35 cellular contexts compared by ENCODE assay signal in genomic region chr16:49851468-49851787, GRCh38. TPM values are rescaled to one million over a fixed set of nuclear protein-coding genes. Genes with fewer than 3 reads are reported as not detected.
DNase-seq lines count a peak whose midpoint lies in the region; ATAC-seq, FAIRE-seq and TF ChIP-seq lines count a peak whose summit lies in the region.
"Had no signal": no experiment of that assay in that cellular context is flagged by ENCODE, and none has a peak within 500 bp of the region (broad histone marks: within the 10 kb centered on the region; RNA-seq: fewer than 3 reads in every experiment).

No MANE protein-coding gene starts in this region.

- H3K36me3 Mint-ChIP-seq in type B pancreatic cell = peaks cover 9% of the 10 kb centered on the region
- H3K36me3 Mint-ChIP-seq: activated naive CD8-positive, alpha-beta T cell treated with anti-CD3 and anti-CD28 coated beads, Interleukin-2, amount 10 ng/mL, durations not matched to agents 7 days and 5 days had no signal

- H3K79me2 ChIP-seq in H1 (ENCODE audit: control insufficient read depth in 1 of 2, insufficient read depth in 2 of 2, low read length in 2 of 2) = peaks cover 20 to 83% of the 10 kb centered on the region in 2 experiments

- no peak overlapping the region for H2AK5ac ChIP-seq in H1 (ENCODE audit: low read depth, low read length)

- TF ChIP-seq CTCF in H1 (IDR thresholded peaks at IDR 0.05; ENCODE audit: control extremely low read depth in 1 of 3, insufficient read depth in 1 of 3, low read depth in 1 of 3, low read length in 3 of 3) = no peak
- TF ChIP-seq CTCF in mucosa of descending colon (IDR thresholded peaks at IDR 0.05) = no peak
- no peak for TF ChIP-seq CTCF in type B pancreatic cell (conservative IDR thresholded peaks at IDR 0.05)
- no peak for TF ChIP-seq CTCF in ascending aorta (IDR thresholded peaks at IDR 0.05)

- H4K5ac ChIP-seq in H1 (ENCODE audit: insufficient read length, low read depth, low read length) = no peak overlapping the region

- TF ChIP-seq EP300 in H1 (IDR thresholded peaks at IDR 0.05; ENCODE audit: borderline replicate concordance in 1 of 2, low read depth in 2 of 2, low read length in 2 of 2) = no peak

- ATAC-seq in mucosa of descending colon = peak; percentile 27
- no peak for ATAC-seq in HG03159 (IDR thresholded peaks at IDR 0.05; ENCODE audit: unreplicated experiment)
- ATAC-seq: foreskin keratinocyte, K562, PC-3, right lobe of liver had no signal

- H4K8ac ChIP-seq in H1 (ENCODE audit: extremely low read depth, insufficient read depth, low read length) = no peak overlapping the region

- no peak overlapping the region for H3K4me3 ChIP-seq in H1 (ENCODE audit: extremely low read depth in 1 of 4, insufficient read depth in 2 of 4, low read depth in 3 of 4, low read length in 4 of 4)
- H3K4me3 ChIP-seq in mucosa of descending colon = no peak overlapping the region
- H3K4me3 ChIP-seq in ascending aorta = no peak overlapping the region
- H3K4me3 ChIP-seq: esophagus squamous epithelium, K562, right lobe of liver, stomach, thyroid gland had no signal

- CTCF ChIA-PET in H1 (lab: Charles Lee; ENCODE audit: partially characterized antibody) = interaction anchor here (1.1 to 3.6 kb wide), 3 partner anchors 11 to 131 kb away, joined by 3 to 13 read pairs (median 3); no protein-coding TSS in a partner anchor

- H3K27ac ChIP-seq in H1 (ENCODE audit: low read depth, low read length) (no peak overlapping the region), ascending aorta (no peak overlapping the region)
- H3K27ac ChIP-seq: esophagus squamous epithelium, foreskin keratinocyte, right lobe of liver, thyroid gland had no signal

- no peak overlapping the region for H3K27ac Mint-ChIP-seq in type B pancreatic cell
- H3K27ac Mint-ChIP-seq: activated B cell treated with CpG ODN at 0.5 μM for 24 hours; activated CD4-positive, alpha-beta T cell treated with anti-CD3 and anti-CD28 coated beads, Interleukin-2, amount 10 ng/mL, durations not matched to agents 7 days and 5 days; activated naive CD8-positive, alpha-beta T cell treated with anti-CD3 and anti-CD28 coated beads, Interleukin-2, amount 10 ng/mL, durations not matched to agents 7 days and 5 days; dendritic cell treated with granulocyte-macrophage colony-stimulating factor and Interleukin-4, amounts not matched to agents 40 ng/mL and 50 ng/mL, for 4 days; endodermal cell; T-helper 1 cell treated with Interleukin-12 subunit alpha and Interleukin-12 subunit beta and Interleukin-4 antibody, amounts not matched to agents 30 μg/mL and 1 μg/mL, for 36 hours had no signal

- H4K20me1 ChIP-seq in H1 (replicated peaks in 1 of 2; ENCODE audit: control insufficient read depth in 1 of 2, insufficient read depth in 2 of 2, low read length in 2 of 2) = peaks cover 32 to 34% of the 10 kb centered on the region in 2 experiments

- no peak overlapping the region for H3K56ac ChIP-seq in H1 (replicated peaks; ENCODE audit: insufficient read length, low read depth, low read length)

- TF ChIP-seq POLR2A in H1 (IDR thresholded peaks at IDR 0.05; ENCODE audit: control extremely low read depth in 1 of 2, low read depth in 2 of 2, low read length in 2 of 2) = no peak

- intact Hi-C loops in mucosa of descending colon (cut with DNase I, micrococcal nuclease) (no loop called here), ascending aorta (cut with DNase I) (loop anchor here (10.0 kb wide), 2 partner anchors 953 to 1237 kb away; partner anchors contain the start of gene N4BP1)

- no peak overlapping the region for H3K4ac ChIP-seq in H1 (replicated peaks; ENCODE audit: insufficient read length, low read depth, low read length)

- no peak overlapping the region for H3K14ac ChIP-seq in H1 (ENCODE audit: insufficient read length)

- H3K18ac ChIP-seq in H1 (ENCODE audit: extremely low read depth, low read length) = no peak overlapping the region

- peak; percentile 37 for DNase-seq in NCI-H69 (lab: John Stamatoyannopoulos, UW)
- no peak for DNase-seq in H1 (ENCODE audit: low read depth in 1 of 2, low spot score in 2 of 2)
- DNase-seq in mucosa of descending colon = peak in 1 of 3 donors; percentile 55
- no peak for DNase-seq in type B pancreatic cell (ENCODE audit: extremely low spot score, unreplicated experiment)
- DNase-seq in ascending aorta (ENCODE audit: low spot score in 2 of 2) = no peak
- no peak for DNase-seq in dedifferentiated amniotic fluid mesenchymal stem cell (ENCODE audit: extremely low spot score)
- DNase-seq: activated B cell treated with CpG ODN at 0.5 μM for 24 hours; activated CD4-positive, alpha-beta T cell treated with anti-CD3 and anti-CD28 coated beads, Interleukin-2, amount 10 ng/mL, durations not matched to agents 7 days and 5 days; activated effector memory CD4-positive, alpha-beta T cell treated with anti-CD3 and anti-CD28 coated beads, Interleukin-2, amount 50 U/mL, for 16 hours; activated naive CD8-positive, alpha-beta T cell treated with anti-CD3 and anti-CD28 coated beads, Interleukin-2, amount 10 ng/mL, durations not matched to agents 7 days and 5 days; activated T-cell treated with anti-CD3 and anti-CD28 coated beads, Interleukin-2, amount 50 U/mL, for 1 hour; C1 segment of cervical spinal cord; central memory CD4-positive, alpha-beta T cell; DMS153; endodermal cell; esophagus squamous epithelium; foreskin keratinocyte; mammary epithelial cell; NCI-H1092; NCI-H1694 treated with DMSO at 0.1 percent for 48 hours; NCI-H2171; PC-3; right lobe of liver; SK-N-SH; stomach; thyroid gland had no signal

- H3K9me3 Mint-ChIP-seq in type B pancreatic cell = no peaks in the 10 kb centered on the region
- H3K9me3 Mint-ChIP-seq: activated B cell treated with CpG ODN at 0.5 μM for 24 hours; activated CD4-positive, alpha-beta T cell treated with anti-CD3 and anti-CD28 coated beads, Interleukin-2, amount 10 ng/mL, durations not matched to agents 7 days and 5 days; activated naive CD8-positive, alpha-beta T cell treated with anti-CD3 and anti-CD28 coated beads, Interleukin-2, amount 10 ng/mL, durations not matched to agents 7 days and 5 days; dendritic cell treated with granulocyte-macrophage colony-stimulating factor and Interleukin-4, amounts not matched to agents 40 ng/mL and 50 ng/mL, for 4 days; endodermal cell; T-helper 1 cell treated with Interleukin-12 subunit alpha and Interleukin-12 subunit beta and Interleukin-4 antibody, amounts not matched to agents 30 μg/mL and 1 μg/mL, for 36 hours had no signal

- peak overlapping the region in 1 of 2 experiments; percentile 36; a peak in 2 of 4 replicates for H3K4me2 ChIP-seq in H1 (ENCODE audit: insufficient read depth in 1 of 2, low read depth in 2 of 2, low read length in 2 of 2)
- H3K4me2 ChIP-seq: SK-N-SH had no signal

- H2AFZ ChIP-seq in H1 (ENCODE audit: low read length) = no peak overlapping the region

- H3K4me3 Mint-ChIP-seq in type B pancreatic cell = peak overlapping the region; percentile 86
- H3K4me3 Mint-ChIP-seq: activated B cell treated with CpG ODN at 0.5 μM for 24 hours; activated CD4-positive, alpha-beta T cell treated with anti-CD3 and anti-CD28 coated beads, Interleukin-2, amount 10 ng/mL, durations not matched to agents 7 days and 5 days; activated naive CD8-positive, alpha-beta T cell treated with anti-CD3 and anti-CD28 coated beads, Interleukin-2, amount 10 ng/mL, durations not matched to agents 7 days and 5 days; dendritic cell treated with granulocyte-macrophage colony-stimulating factor and Interleukin-4, amounts not matched to agents 40 ng/mL and 50 ng/mL, for 4 days; T-helper 1 cell treated with Interleukin-12 subunit alpha and Interleukin-12 subunit beta and Interleukin-4 antibody, amounts not matched to agents 30 μg/mL and 1 μg/mL, for 36 hours had no signal

- H3K23ac ChIP-seq in H1 (ENCODE audit: insufficient read length) = no peak overlapping the region

- TF ChIP-seq RAD21 in H1 (IDR thresholded peaks at IDR 0.05 in 1 of 2, conservative IDR thresholded peaks at IDR 0.05 in 1 of 2; ENCODE audit: low read depth in 2 of 2, low read length in 2 of 2) = no peak

- H2BK120ac ChIP-seq in H1 (replicated peaks; ENCODE audit: low read depth, low read length) = no peak overlapping the region

- 75% methylated on average over 5 of the region's 5 CpGs; no CpG with 5 or more reads in 1 of the 2 experiments for WGBS in H1 (ENCODE audit: extremely low coverage in 1 of 2, insufficient coverage in 1 of 2, insufficient read length in 1 of 2, insufficient replicate concordance in 2 of 2, low coverage in 1 of 2, low lambda C conversion rate in 2 of 2, missing lambda C conversion rate in 1 of 2), 2 experiments

- H3K79me1 ChIP-seq in H1 (ENCODE audit: low read depth, low read length) = peaks cover 23% of the 10 kb centered on the region

- no peak overlapping the region for H3K9ac ChIP-seq in H1 (replicated peaks in 1 of 4; ENCODE audit: extremely low read depth in 1 of 4, low read depth in 3 of 4, low read length in 3 of 4)
- H3K9ac ChIP-seq: SK-N-SH had no signal

- peaks cover 8% of the 10 kb centered on the region for H3K27me3 Mint-ChIP-seq in type B pancreatic cell
- H3K27me3 Mint-ChIP-seq: progenitor cell of endocrine pancreas had no signal

- FAIRE-seq in H1 (lab: Jason Lieb, UNC) = peak; percentile 24
- FAIRE-seq: GM12892, K562 had no signal

- H3K4me1 ChIP-seq in H1 (replicated peaks in 1 of 4; ENCODE audit: control insufficient read depth in 3 of 4, insufficient read depth in 4 of 4, low read length in 3 of 4) (peaks cover 14 to 38% (median 29%) of the 10 kb centered on the region in 4 experiments), mucosa of descending colon (ENCODE audit: low read depth) (peaks cover 30% of the 10 kb centered on the region), ascending aorta (peaks cover 0 to 8% of the 10 kb centered on the region in 2 donors)
- H3K4me1 ChIP-seq: foreskin keratinocyte, right lobe of liver had no signal

- no peaks in the 10 kb centered on the region for H3K9me3 ChIP-seq in H1 (ENCODE audit: insufficient read depth in 2 of 2, low read depth in 1 of 2, low read length in 1 of 2)
- no peaks in the 10 kb centered on the region for H3K9me3 ChIP-seq in mucosa of descending colon
- no peaks in the 10 kb centered on the region for H3K9me3 ChIP-seq in ascending aorta
- H3K9me3 ChIP-seq: esophagus squamous epithelium, right lobe of liver, SK-N-SH, stomach, thyroid gland had no signal

- H4K91ac ChIP-seq in H1 (replicated peaks; ENCODE audit: insufficient read length, low read length) = no peak overlapping the region

- no peak overlapping the region for H2BK5ac ChIP-seq in H1 (ENCODE audit: low read depth, low read length)

- peaks cover 67% of the 10 kb centered on the region for H3K4me1 Mint-ChIP-seq in type B pancreatic cell (ENCODE audit: unreplicated experiment)

- POLR2A ChIA-PET in H1 (lab: Charles Lee; ENCODE audit: partially characterized antibody) = interaction anchor here (1.1 to 1.5 kb wide), 4 partner anchors 7 to 77 kb away, joined by 3 to 4 read pairs (median 3); no protein-coding TSS in a partner anchor

- peaks cover 6% of the 10 kb centered on the region; the same call in 1 of the 2 replicates for H3K23me2 ChIP-seq in H1 (ENCODE audit: low read depth, low read length)

- H2BK15ac ChIP-seq in H1 (ENCODE audit: low read length) = no peak overlapping the region

- H2BK20ac ChIP-seq in H1 (ENCODE audit: low read length) = no peak overlapping the region

- no peaks in the 10 kb centered on the region for H3K27me3 ChIP-seq in H1 (replicated peaks in 1 of 4; ENCODE audit: control insufficient read depth in 3 of 4, extremely low read depth in 1 of 4, insufficient read depth in 3 of 4, low read length in 3 of 4)
- no peaks in the 10 kb centered on the region for H3K27me3 ChIP-seq in ascending aorta
- H3K27me3 ChIP-seq: right lobe of liver, thyroid gland had no signal

- no peaks in the 10 kb centered on the region for H3K36me3 ChIP-seq in H1 (ENCODE audit: control insufficient read depth in 2 of 4, insufficient read depth in 4 of 4, low read length in 3 of 4)
- H3K36me3 ChIP-seq in mucosa of descending colon (ENCODE audit: low read depth) = no peaks in the 10 kb centered on the region
- no peaks in the 10 kb centered on the region for H3K36me3 ChIP-seq in ascending aorta
- H3K36me3 ChIP-seq: esophagus squamous epithelium, right lobe of liver, stomach, thyroid gland had no signal

- H2BK12ac ChIP-seq in H1 (ENCODE audit: low read depth, low read length) = no peak overlapping the region

RNA-seq across cellular contexts. Expression of gene ZNF423, which starts 4.5 kb away (rescaled TPM):
- total RNA-seq in H1 (2021; fragmentation: NEBNext Ultra II Directional; extraction: Animal tissue kit (Norgen Biotek cat#: 25700)) = 52.3 and 55.0 TPM in 2 replicates
- 38.2 and 41.2 TPM in 2 replicates for polyA plus RNA-seq in H1 (2011; rRNA removed)
- 21.9 TPM for polyA plus RNA-seq in H1 (2011; cell fraction: cytosol; rRNA removed)
- 39.6 TPM for polyA plus RNA-seq in H1 (2011; cell fraction: nucleus; rRNA removed)
- polyA plus RNA-seq in H1 (2012, experiment 1 of 2) = 39.6 to 51.6 TPM (median 48.3 TPM) in 4 replicates
- 33.1 TPM for polyA plus RNA-seq in H1 (2012, experiment 2 of 2)
- 24.8 TPM for polyA plus RNA-seq in H1 (2013, experiment 1 of 2)
- 27.0 TPM for polyA plus RNA-seq in H1 (2013, experiment 2 of 2)
- polyA minus RNA-seq in H1 (2011; rRNA and poly(A)+ RNA removed) = 47.8 and 68.0 TPM in 2 replicates
- 46.3 TPM for polyA minus RNA-seq in H1 (2011; cell fraction: cytosol; rRNA and poly(A)+ RNA removed)
- polyA minus RNA-seq in H1 (2011; cell fraction: nucleus; rRNA and poly(A)+ RNA removed) = 49.0 TPM
- total RNA-seq in mucosa of descending colon (10 to 100 TPM in 2 of 3 donors, 1 to 10 TPM in 1; 6.7 to 11.6 (median 11.0) TPM), type B pancreatic cell (ENCODE audit: low replicate concordance) (6.1 and 72.6 TPM in 2 replicates), ascending aorta (42.9 TPM)
- total RNA-seq: activated B cell treated with CpG ODN at 0.5 μM for 24 hours; activated CD4-positive, alpha-beta T cell treated with anti-CD3 and anti-CD28 coated beads, Interleukin-2, amount 10 ng/mL, durations not matched to agents 7 days and 5 days; activated CD8-positive, alpha-beta memory T cell treated with anti-CD3 and anti-CD28 coated beads for 36 hours; HT1080; K562; NCI-H460; PC-3 had no signal
- polyA plus RNA-seq: foreskin keratinocyte, K562 had no signal
